ENCODE assay signal across 8 cellular contexts in genomic region chr4:22515888-22516541, GRCh38. TPM values are rescaled to one million over a fixed set of nuclear protein-coding genes. Genes with fewer than 3 reads are reported as not detected.
A peak's percentile ranks its signal among the peaks of the same experiment; 100 is the strongest.
DNase-seq lines count a peak whose midpoint lies in the region; ATAC-seq and TF ChIP-seq lines count a peak whose summit lies in the region.

A gene with protein sequence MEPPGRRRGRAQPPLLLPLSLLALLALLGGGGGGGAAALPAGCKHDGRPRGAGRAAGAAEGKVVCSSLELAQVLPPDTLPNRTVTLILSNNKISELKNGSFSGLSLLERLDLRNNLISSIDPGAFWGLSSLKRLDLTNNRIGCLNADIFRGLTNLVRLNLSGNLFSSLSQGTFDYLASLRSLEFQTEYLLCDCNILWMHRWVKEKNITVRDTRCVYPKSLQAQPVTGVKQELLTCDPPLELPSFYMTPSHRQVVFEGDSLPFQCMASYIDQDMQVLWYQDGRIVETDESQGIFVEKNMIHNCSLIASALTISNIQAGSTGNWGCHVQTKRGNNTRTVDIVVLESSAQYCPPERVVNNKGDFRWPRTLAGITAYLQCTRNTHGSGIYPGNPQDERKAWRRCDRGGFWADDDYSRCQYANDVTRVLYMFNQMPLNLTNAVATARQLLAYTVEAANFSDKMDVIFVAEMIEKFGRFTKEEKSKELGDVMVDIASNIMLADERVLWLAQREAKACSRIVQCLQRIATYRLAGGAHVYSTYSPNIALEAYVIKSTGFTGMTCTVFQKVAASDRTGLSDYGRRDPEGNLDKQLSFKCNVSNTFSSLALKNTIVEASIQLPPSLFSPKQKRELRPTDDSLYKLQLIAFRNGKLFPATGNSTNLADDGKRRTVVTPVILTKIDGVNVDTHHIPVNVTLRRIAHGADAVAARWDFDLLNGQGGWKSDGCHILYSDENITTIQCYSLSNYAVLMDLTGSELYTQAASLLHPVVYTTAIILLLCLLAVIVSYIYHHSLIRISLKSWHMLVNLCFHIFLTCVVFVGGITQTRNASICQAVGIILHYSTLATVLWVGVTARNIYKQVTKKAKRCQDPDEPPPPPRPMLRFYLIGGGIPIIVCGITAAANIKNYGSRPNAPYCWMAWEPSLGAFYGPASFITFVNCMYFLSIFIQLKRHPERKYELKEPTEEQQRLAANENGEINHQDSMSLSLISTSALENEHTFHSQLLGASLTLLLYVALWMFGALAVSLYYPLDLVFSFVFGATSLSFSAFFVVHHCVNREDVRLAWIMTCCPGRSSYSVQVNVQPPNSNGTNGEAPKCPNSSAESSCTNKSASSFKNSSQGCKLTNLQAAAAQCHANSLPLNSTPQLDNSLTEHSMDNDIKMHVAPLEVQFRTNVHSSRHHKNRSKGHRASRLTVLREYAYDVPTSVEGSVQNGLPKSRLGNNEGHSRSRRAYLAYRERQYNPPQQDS (N-terminal part only) (minus strand): TSS chr4:22516066. CDS start chr4:22515784, 282 bp downstream.

- H3K27me3 ChIP-seq in psoas muscle (ENCODE audit: insufficient read depth in 3 of 3, low read length in 2 of 3) = no peaks in the 10 kb centered on the region

- H3K4me1 ChIP-seq in psoas muscle = peaks cover 40% of the 10 kb centered on the region

- ATAC-seq in psoas muscle = peak; percentile 88 to 91 (median 90)

- H3K9me3 ChIP-seq in psoas muscle = no peaks in the 10 kb centered on the region

- peak within 1 kb of the TSS; percentile 96 for H3K27ac ChIP-seq in psoas muscle

- intact Hi-C loops in psoas muscle (cut with DNase I) = loop anchor here (5.0 kb wide), 2 partner anchors 59 to 91 kb away; no protein-coding TSS in a partner anchor

- peak within 1 kb of the TSS; percentile 83 for H3K4me3 ChIP-seq in psoas muscle

- DNase-seq in DMS79 treated with DMSO at 0.1 percent for 48 hours (lab: John Stamatoyannopoulos, UW) = peak; percentile 24
- no peak for DNase-seq in DMS79 (lab: John Stamatoyannopoulos, UW)
- peak; percentile 83 for DNase-seq in HK-2 (ENCODE audit: unreplicated experiment)
- peak; percentile 75 for DNase-seq in RKO (ENCODE audit: low spot score)
- peak; percentile 90 for DNase-seq in astrocyte of the hippocampus (ENCODE audit: low read depth, low spot score)
- DNase-seq in hepatic stellate cell (ENCODE audit: low spot score) = peak; percentile 71
- DNase-seq in psoas muscle = peak; percentile 81 to 88
- DNase-seq in DMS153 treated with DMSO at 0.1 percent for 48 hours (lab: John Stamatoyannopoulos, UW; ENCODE audit: unreplicated experiment) = no peak

- no peaks in the 10 kb centered on the region for H3K36me3 ChIP-seq in psoas muscle (ENCODE audit: insufficient read depth in 1 of 2, low read depth in 1 of 2)

- 0 to 1% (median 0%) methylated on average over 21 to 70 of the region's 74 CpGs for WGBS in psoas muscle, 3 donors

- TF ChIP-seq CTCF in psoas muscle (IDR thresholded peaks at IDR 0.05) = no peak

RNA-seq across cellular contexts. Expression of the gene that starts here (rescaled TPM):
- total RNA-seq in psoas muscle = 10 to 100 TPM; 19.0 to 32.1 (median 23.2) TPM
- polyA plus RNA-seq in psoas muscle = 10 to 100 TPM in 2 of 3 donors, 1 to 10 TPM in 1; 7.4 to 17.5 (median 16.9) TPM

Comparison
In these comparisons a context has a peak if more than half of its experiments do, and no peak if none do; other contexts are left out.
1. DNase-seq: peak in DMS79 treated with DMSO at 0.1 percent for 48 hours (single experiment), HK-2 (single experiment), RKO (single experiment), astrocyte of the hippocampus (single experiment), hepatic stellate cell (single experiment) and psoas muscle (2 of 2); none in DMS79 (single experiment) and DMS153 treated with DMSO at 0.1 percent for 48 hours (single experiment).